17 cellular contexts compared by ENCODE assay signal in genomic region chr2:226063704-226064390, GRCh38.
DNase-seq lines count a peak whose midpoint lies in the region; ATAC-seq and TF ChIP-seq lines count a peak whose summit lies in the region.
"Had no signal": no experiment of that assay in that cellular context is flagged by ENCODE, and none has a peak within 500 bp of the region (broad histone marks: within the 10 kb centered on the region; RNA-seq: fewer than 3 reads in every experiment).

No MANE protein-coding gene starts in this region.

- H3K9ac ChIP-seq in fibroblast of lung (ENCODE audit: insufficient read depth, low read length) (no peak overlapping the region), skeletal muscle satellite cell (ENCODE audit: low read depth, low read length) (no peak overlapping the region)

- POLR2A ChIA-PET in RWPE1 (lab: Yijun Ruan, JAX; ENCODE audit: low non-redundant PET) = no interaction called here

- no peak overlapping the region for H3K27ac ChIP-seq in GM23338 (ENCODE audit: low read depth)
- peak overlapping the region; percentile 93 for H3K27ac ChIP-seq in RWPE1
- H3K27ac ChIP-seq in fibroblast of lung (ENCODE audit: insufficient read depth, low read length) = peak overlapping the region; percentile 42
- H3K27ac ChIP-seq: brain microvascular endothelial cell had no signal

- no peak overlapping the region for H3K27ac Mint-ChIP-seq in GM23338
- H3K27ac Mint-ChIP-seq: activated CD8-positive, alpha-beta T cell treated with anti-CD3 and anti-CD28 coated beads for 36 hours; activated T-helper 17 cell treated with anti-CD3 and anti-CD28 coated beads, Interleukin-2, amount 50 U/mL, for 72 hours; CD8-positive, alpha-beta T cell had no signal

- no peaks in the 10 kb centered on the region for H3K36me3 ChIP-seq in GM23338 (ENCODE audit: insufficient read depth)
- H3K36me3 ChIP-seq in fibroblast of lung (ENCODE audit: control insufficient read depth, insufficient read depth, low read length) = no peaks in the 10 kb centered on the region
- H3K36me3 ChIP-seq in skeletal muscle satellite cell (ENCODE audit: insufficient read depth, low read length) = no peaks in the 10 kb centered on the region
- H3K36me3 ChIP-seq: brain microvascular endothelial cell had no signal

- H3K27me3 ChIP-seq in GM23338 (ENCODE audit: insufficient read depth) = no peaks in the 10 kb centered on the region
- no peaks in the 10 kb centered on the region for H3K27me3 ChIP-seq in fibroblast of lung (ENCODE audit: control insufficient read depth, insufficient read depth, low read length)
- H3K27me3 ChIP-seq in skeletal muscle satellite cell (ENCODE audit: control insufficient read depth, insufficient read depth, low read length) = no peaks in the 10 kb centered on the region
- H3K27me3 ChIP-seq: brain microvascular endothelial cell had no signal

- H3K9me3 ChIP-seq in fibroblast of lung (ENCODE audit: control insufficient read depth, insufficient read depth, low read depth, low read length) = no peaks in the 10 kb centered on the region
- H3K9me3 ChIP-seq in skeletal muscle satellite cell (replicated peaks; ENCODE audit: low read length) = no peaks in the 10 kb centered on the region

- H3K79me2 ChIP-seq in GM23338 (replicated peaks; ENCODE audit: insufficient read depth) (no peaks in the 10 kb centered on the region), fibroblast of lung (ENCODE audit: control insufficient read depth, insufficient read depth, low read length) (no peaks in the 10 kb centered on the region)

- H3K27me3 Mint-ChIP-seq in GM23338 (ENCODE audit: insufficient read depth, low read depth, poor library complexity) = no peaks in the 10 kb centered on the region
- H3K27me3 Mint-ChIP-seq: activated T-helper 17 cell treated with anti-CD3 and anti-CD28 coated beads, Interleukin-2, amount 50 U/mL, for 72 hours had no signal

- H4K20me1 ChIP-seq in GM23338 (replicated peaks; ENCODE audit: insufficient read depth) (no peaks in the 10 kb centered on the region), fibroblast of lung (ENCODE audit: control insufficient read depth, extremely low read depth, insufficient read depth, low read length) (no peaks in the 10 kb centered on the region)

- H3K4me1 ChIP-seq in GM23338 (ENCODE audit: insufficient read depth) = peaks cover 4% of the 10 kb centered on the region; the same call in 1 of the 2 replicates
- peaks cover 2% of the 10 kb centered on the region for H3K4me1 ChIP-seq in fibroblast of lung (ENCODE audit: control insufficient read depth, extremely low read depth, insufficient read depth, low read length)
- H3K4me1 ChIP-seq in skeletal muscle satellite cell (ENCODE audit: control insufficient read depth, insufficient read depth, low read length) = peaks cover 8% of the 10 kb centered on the region

- intact Hi-C loops in sciatic nerve (cut with DNase I) = no loop called here

- TF ChIP-seq POLR2A in GM18505 (IDR thresholded peaks at IDR 0.05; ENCODE audit: borderline replicate concordance, extremely low read depth, insufficient read depth, insufficient read length) = no peak

- no peak for DNase-seq in GM23338 (ENCODE audit: low spot score)
- DNase-seq in RWPE1 (ENCODE audit: low spot score) = peak; percentile 91
- peak; percentile 58 to 92 for DNase-seq in fibroblast of lung (ENCODE audit: low read depth in 2 of 2)
- DNase-seq in sciatic nerve (ENCODE audit: low spot score) = no peak
- DNase-seq: activated CD8-positive, alpha-beta T cell treated with anti-CD3 and anti-CD28 coated beads for 36 hours; brain microvascular endothelial cell; CD8-positive, alpha-beta T cell; GF-D8; left ventricle myocardium superior; NCI-H510A; T-helper 9 cell had no signal

- CTCF ChIA-PET in RWPE1 (lab: Yijun Ruan, JAX) = interaction anchor here (0.6 to 0.8 kb wide), 2 partner anchors 24 to 254 kb away, joined by 3 read pairs; no protein-coding TSS in a partner anchor

- no peak overlapping the region for H3K4me3 Mint-ChIP-seq in GM23338
- H3K4me3 Mint-ChIP-seq: activated CD8-positive, alpha-beta T cell treated with anti-CD3 and anti-CD28 coated beads for 36 hours; activated T-helper 17 cell treated with anti-CD3 and anti-CD28 coated beads, Interleukin-2, amount 50 U/mL, for 72 hours; CD8-positive, alpha-beta T cell; neural crest cell had no signal

- no peaks in the 10 kb centered on the region for H3F3A ChIP-seq in GM23338 (replicated peaks; ENCODE audit: low read depth)

- H3K4me1 Mint-ChIP-seq in GM23338 = peaks cover 8% of the 10 kb centered on the region; the same call in 2 of the 3 replicates
- H3K4me1 Mint-ChIP-seq: activated T-helper 17 cell treated with anti-CD3 and anti-CD28 coated beads, Interleukin-2, amount 50 U/mL, for 72 hours had no signal

- H3K4me2 ChIP-seq in GM23338 = no peak overlapping the region
- H3K4me2 ChIP-seq in fibroblast of lung (ENCODE audit: extremely low read depth, insufficient read depth, low read length) = no peak overlapping the region
- H3K4me2 ChIP-seq in skeletal muscle satellite cell (ENCODE audit: low read length) = peak overlapping the region; percentile 9

- no peaks in the 10 kb centered on the region for H3K36me3 Mint-ChIP-seq in GM23338 (ENCODE audit: low read depth)
- H3K36me3 Mint-ChIP-seq: CD8-positive, alpha-beta T cell had no signal

- H3K4me3 ChIP-seq in GM23338 (no peak overlapping the region), fibroblast of lung (replicated peaks in 1 of 4; ENCODE audit: control extremely low read depth in 1 of 4, insufficient read depth in 1 of 4, low read depth in 3 of 4, low read length in 4 of 4) (no peak overlapping the region), skeletal muscle satellite cell (ENCODE audit: low read length) (no peak overlapping the region)

- ATAC-seq in GM23338 (no peak), GM18870 (IDR thresholded peaks at IDR 0.05; ENCODE audit: unreplicated experiment) (no peak), GM21786 (IDR thresholded peaks at IDR 0.05; ENCODE audit: unreplicated experiment) (no peak), GM18505 (IDR thresholded peaks at IDR 0.05; ENCODE audit: unreplicated experiment) (no peak), sciatic nerve (no peak)
- ATAC-seq: activated CD8-positive, alpha-beta T cell treated with anti-CD3 and anti-CD28 coated beads for 36 hours; activated T-helper 17 cell treated with anti-CD3 and anti-CD28 coated beads, Interleukin-2, amount 50 U/mL, for 72 hours; CD8-positive, alpha-beta T cell; left ventricle myocardium superior had no signal

- H2AFZ ChIP-seq in GM23338 (peak overlapping the region; percentile 33; the same call in 1 of the 2 replicates), fibroblast of lung (ENCODE audit: low read length) (no peak overlapping the region)

- H3K9me3 Mint-ChIP-seq in GM23338 = no peaks in the 10 kb centered on the region
- H3K9me3 Mint-ChIP-seq: activated CD8-positive, alpha-beta T cell treated with anti-CD3 and anti-CD28 coated beads for 36 hours; activated T-helper 17 cell treated with anti-CD3 and anti-CD28 coated beads, Interleukin-2, amount 50 U/mL, for 72 hours; CD8-positive, alpha-beta T cell had no signal

- H3K9me2 ChIP-seq in GM23338 (ENCODE audit: insufficient read depth) = no peaks in the 10 kb centered on the region

- TF ChIP-seq CTCF in GM23338 (conservative IDR thresholded peaks at IDR 0.05; ENCODE audit: low read depth in 2 of 2) (no peak), RWPE1 (conservative IDR thresholded peaks at IDR 0.05; ENCODE audit: low read depth) (no peak), fibroblast of lung (conservative IDR thresholded peaks at IDR 0.05 in 1 of 2, IDR thresholded peaks at IDR 0.05 in 1 of 2; ENCODE audit: low read depth in 1 of 2, low read length in 2 of 2) (no peak)

TF ChIP-seq in GM23338, 12 proteins besides CTCF, POLR2A, EP300 and RAD21 (continues in another document):
- TF ChIP-seq POLR2AphosphoS5 (IDR thresholded peaks at IDR 0.05; ENCODE audit: low read depth) (no peak), ZNF331 (CRISPR knock-in tag; IDR thresholded peaks at IDR 0.05; ENCODE audit: low read depth) (no peak), NANOG (IDR thresholded peaks at IDR 0.05; ENCODE audit: borderline replicate concordance) (no peak), EZH2 (IDR thresholded peaks at IDR 0.05; ENCODE audit: low read depth, unreplicated experiment) (no peak), EZH2phosphoT487 (IDR thresholded peaks at IDR 0.05; ENCODE audit: unreplicated experiment) (no peak), CREB1 (CRISPR knock-in tag; IDR thresholded peaks at IDR 0.05; ENCODE audit: low read depth) (no peak)
- TF ChIP-seq, protein P1, sequence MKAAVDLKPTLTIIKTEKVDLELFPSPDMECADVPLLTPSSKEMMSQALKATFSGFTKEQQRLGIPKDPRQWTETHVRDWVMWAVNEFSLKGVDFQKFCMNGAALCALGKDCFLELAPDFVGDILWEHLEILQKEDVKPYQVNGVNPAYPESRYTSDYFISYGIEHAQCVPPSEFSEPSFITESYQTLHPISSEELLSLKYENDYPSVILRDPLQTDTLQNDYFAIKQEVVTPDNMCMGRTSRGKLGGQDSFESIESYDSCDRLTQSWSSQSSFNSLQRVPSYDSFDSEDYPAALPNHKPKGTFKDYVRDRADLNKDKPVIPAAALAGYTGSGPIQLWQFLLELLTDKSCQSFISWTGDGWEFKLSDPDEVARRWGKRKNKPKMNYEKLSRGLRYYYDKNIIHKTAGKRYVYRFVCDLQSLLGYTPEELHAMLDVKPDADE (IDR thresholded peaks at IDR 0.05) = no peak
- TF ChIP-seq, protein P2, sequence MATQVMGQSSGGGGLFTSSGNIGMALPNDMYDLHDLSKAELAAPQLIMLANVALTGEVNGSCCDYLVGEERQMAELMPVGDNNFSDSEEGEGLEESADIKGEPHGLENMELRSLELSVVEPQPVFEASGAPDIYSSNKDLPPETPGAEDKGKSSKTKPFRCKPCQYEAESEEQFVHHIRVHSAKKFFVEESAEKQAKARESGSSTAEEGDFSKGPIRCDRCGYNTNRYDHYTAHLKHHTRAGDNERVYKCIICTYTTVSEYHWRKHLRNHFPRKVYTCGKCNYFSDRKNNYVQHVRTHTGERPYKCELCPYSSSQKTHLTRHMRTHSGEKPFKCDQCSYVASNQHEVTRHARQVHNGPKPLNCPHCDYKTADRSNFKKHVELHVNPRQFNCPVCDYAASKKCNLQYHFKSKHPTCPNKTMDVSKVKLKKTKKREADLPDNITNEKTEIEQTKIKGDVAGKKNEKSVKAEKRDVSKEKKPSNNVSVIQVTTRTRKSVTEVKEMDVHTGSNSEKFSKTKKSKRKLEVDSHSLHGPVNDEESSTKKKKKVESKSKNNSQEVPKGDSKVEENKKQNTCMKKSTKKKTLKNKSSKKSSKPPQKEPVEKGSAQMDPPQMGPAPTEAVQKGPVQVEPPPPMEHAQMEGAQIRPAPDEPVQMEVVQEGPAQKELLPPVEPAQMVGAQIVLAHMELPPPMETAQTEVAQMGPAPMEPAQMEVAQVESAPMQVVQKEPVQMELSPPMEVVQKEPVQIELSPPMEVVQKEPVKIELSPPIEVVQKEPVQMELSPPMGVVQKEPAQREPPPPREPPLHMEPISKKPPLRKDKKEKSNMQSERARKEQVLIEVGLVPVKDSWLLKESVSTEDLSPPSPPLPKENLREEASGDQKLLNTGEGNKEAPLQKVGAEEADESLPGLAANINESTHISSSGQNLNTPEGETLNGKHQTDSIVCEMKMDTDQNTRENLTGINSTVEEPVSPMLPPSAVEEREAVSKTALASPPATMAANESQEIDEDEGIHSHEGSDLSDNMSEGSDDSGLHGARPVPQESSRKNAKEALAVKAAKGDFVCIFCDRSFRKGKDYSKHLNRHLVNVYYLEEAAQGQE (IDR thresholded peaks at IDR 0.05; ENCODE audit: unreplicated experiment) = no peak

Comparison
In these comparisons a context has a peak if more than half of its experiments do, and no peak if none do; other contexts are left out.
1. DNase-seq: peak in RWPE1 (single experiment) and fibroblast of lung (2 of 2); none in GM23338 (single experiment) and sciatic nerve (single experiment).